ENCODE assay signal across 1 cellular context in genomic region chr10:93225938-93226337, GRCh38.
TF ChIP-seq lines count a peak whose summit lies in the region.

No MANE protein-coding gene starts in this region.

TF ChIP-seq in liver, 16 proteins besides CTCF, POLR2A, EP300 and RAD21 (continued from another document):
- TF ChIP-seq RXRA (IDR thresholded peaks at IDR 0.05) (peak; percentile 90 to 94), FOXA2 (IDR thresholded peaks at IDR 0.05) (peak; percentile 13), TAF1 (conservative IDR thresholded peaks at IDR 0.05) (no peak), NR2F2 (IDR thresholded peaks at IDR 0.05) (no peak), MAX (IDR thresholded peaks at IDR 0.05) (peak; percentile 45), EGR1 (IDR thresholded peaks at IDR 0.05; ENCODE audit: low read depth in 2 of 2) (no peak)
- TF ChIP-seq, protein P1, sequence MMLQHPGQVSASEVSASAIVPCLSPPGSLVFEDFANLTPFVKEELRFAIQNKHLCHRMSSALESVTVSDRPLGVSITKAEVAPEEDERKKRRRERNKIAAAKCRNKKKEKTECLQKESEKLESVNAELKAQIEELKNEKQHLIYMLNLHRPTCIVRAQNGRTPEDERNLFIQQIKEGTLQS (IDR thresholded peaks at IDR 0.05): peak; percentile 58
